ENCODE assay signal across 9 cellular contexts in the genomic region with DNA sequence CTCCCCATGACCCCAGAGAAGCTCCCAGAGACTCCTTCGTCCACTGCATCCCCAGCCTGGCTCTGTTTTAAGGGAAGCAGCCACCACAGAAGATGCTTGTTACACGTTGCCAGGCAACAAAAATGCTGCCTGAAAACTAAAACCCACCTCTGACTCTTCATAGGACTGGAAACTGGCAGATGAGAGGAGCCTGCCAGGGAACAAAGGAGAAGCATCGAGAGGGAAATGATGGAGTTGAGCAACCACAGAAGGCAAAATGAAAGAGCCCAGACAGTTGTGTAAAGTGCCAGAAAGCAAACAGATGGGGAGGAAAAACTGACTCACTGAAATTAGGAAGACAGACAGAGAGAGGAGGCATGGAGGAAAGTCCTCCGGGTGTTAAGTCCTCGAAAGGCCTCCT.
DNase-seq lines count a peak whose midpoint lies in the region; ATAC-seq, FAIRE-seq and TF ChIP-seq lines count a peak whose summit lies in the region.
"Had no signal": no experiment of that assay in that cellular context is flagged by ENCODE, and none has a peak within 500 bp of the region (broad histone marks: within the 10 kb centered on the region; RNA-seq: fewer than 3 reads in every experiment).

No MANE protein-coding gene starts in this region.

- ATAC-seq in pancreas = peak in 3 of 4 donors; percentile 38 to 74 (median 53)
- ATAC-seq in GM19328 (IDR thresholded peaks at IDR 0.05; ENCODE audit: unreplicated experiment) = no peak

- WGBS in pancreas, 2 donors = 42 to 47% methylated on average over 5 of the region's 5 CpGs

- no peak for TF ChIP-seq CTCF in choroid plexus epithelial cell (conservative IDR thresholded peaks at IDR 0.05; ENCODE audit: low read depth, low read length)
- TF ChIP-seq CTCF in pancreas (IDR thresholded peaks at IDR 0.05) = no peak

- DNase-seq in HCEC 1CT = peak; percentile 28
- DNase-seq in NCI-H2171 treated with DMSO at 0.1 percent for 48 hours (lab: John Stamatoyannopoulos, UW) = peak; percentile 70
- peak; percentile 44 for DNase-seq in choroid plexus epithelial cell (ENCODE audit: low read depth)
- no peak for DNase-seq in pancreas
- no peak for DNase-seq in iPS-NIHi11 (ENCODE audit: low spot score)
- no peak for DNase-seq in stimulated activated CD8-positive, alpha-beta memory T cell treated with anti-CD3 and anti-CD28 coated beads, Interleukin-4, amount 100 ng/mL, for 48 hours
- DNase-seq: naive B cell had no signal

- H3K27me3 ChIP-seq in pancreas = peaks cover 0 to 4% (median 0%) of the 10 kb centered on the region in 4 donors

- H3K4me3 ChIP-seq in choroid plexus epithelial cell (ENCODE audit: low read depth, low read length) = no peak overlapping the region
- H3K4me3 ChIP-seq in pancreas = no peak overlapping the region

- no peaks in the 10 kb centered on the region for H3K36me3 ChIP-seq in pancreas

- H3K4me1 ChIP-seq in pancreas = no peaks in the 10 kb centered on the region

- intact Hi-C loops in pancreas (cut with DNase I) = loop anchor here in 1 of 3 donors (10.0 kb wide), 1 partner anchor 187 kb away; the partner anchor contains the start of gene CHRNB2

- FAIRE-seq in pancreas (lab: Jason Lieb, UNC) = no peak
- FAIRE-seq: colon had no signal

- no peak overlapping the region for H3K27ac ChIP-seq in pancreas

- no peaks in the 10 kb centered on the region for H3K9me3 ChIP-seq in pancreas

Comparison
In these comparisons a context has a peak if more than half of its experiments do, and no peak if none do; other contexts are left out.
1. DNase-seq: peak in HCEC 1CT (single experiment), NCI-H2171 treated with DMSO at 0.1 percent for 48 hours (single experiment) and choroid plexus epithelial cell (single experiment); none in pancreas (0 of 6), iPS-NIHi11 (single experiment) and stimulated activated CD8-positive, alpha-beta memory T cell treated with anti-CD3 and anti-CD28 coated beads, Interleukin-4, amount 100 ng/mL, for 48 hours (single experiment).